22 cellular contexts compared by ENCODE assay signal in genomic region chr12:3560295-3560620, GRCh38.
"Had no signal": no experiment of that assay in that cellular context is flagged by ENCODE, and none has a peak within 500 bp of the region (broad histone marks: within the 10 kb centered on the region; RNA-seq: fewer than 3 reads in every experiment).

No MANE protein-coding gene starts in this region.

- H3K9me2 ChIP-seq: SK-N-SH had no signal

- H3K9me3 ChIP-seq: MG63, Peyer's patch, SK-N-SH had no signal

- DNase-seq: activated CD4-positive, alpha-beta memory T cell treated with anti-CD3 and anti-CD28 coated beads for 36 hours; activated CD4-positive, alpha-beta T cell treated with anti-CD3 and anti-CD28 coated beads, Interleukin-2, amount 10 ng/mL, durations not matched to agents 7 days and 5 days; activated CD4-positive, CD25-positive, alpha-beta regulatory T cell; activated CD8-positive, alpha-beta memory T cell treated with anti-CD3 and anti-CD28 coated beads for 24 hours; activated naive CD4-positive, alpha-beta T cell treated with Interleukin-2 at 50 U/mL for 16 hours; activated T-cell treated with anti-CD3 and anti-CD28 coated beads, Interleukin-2, amount 50 U/mL, for 48 hours; MG63; MV-4-11; NCI-H1105; NCI-H1436; NCI-H1694 treated with DMSO at 0.1 percent for 48 hours; NCI-H2029 treated with DMSO at 0.1 percent for 48 hours; NK-92 treated with Interleukin-12 subunit alpha and Interleukin-12 subunit beta, amount 100 ng/mL, for 24 hours; Peyer's patch; Right ventricle myocardium superior; SJCRH30; SK-N-SH; T-helper 1 cell had no signal

- H3K27ac ChIP-seq: Peyer's patch, RWPE1, SJCRH30, VCaP had no signal

- H3K36me3 ChIP-seq: MG63, Peyer's patch, SJCRH30 had no signal

- H3K4me3 ChIP-seq: MG63, Peyer's patch, SJCRH30 had no signal

- H3K4me2 ChIP-seq: SK-N-SH had no signal

- H3K4me1 ChIP-seq: Peyer's patch, SJCRH30 had no signal

- H3K9ac ChIP-seq: SK-N-SH had no signal

- H3K27me3 ChIP-seq: Peyer's patch had no signal

- ATAC-seq: activated naive CD4-positive, alpha-beta T cell treated with anti-CD3 and anti-CD28 coated beads, Interleukin-2, amount 50 U/mL, for 72 hours; activated T-helper 17 cell treated with anti-CD3 and anti-CD28 coated beads, Interleukin-2, amount 50 U/mL, for 72 hours had no signal
